ENCODE assay signal across 16 cellular contexts in the genomic region with DNA sequence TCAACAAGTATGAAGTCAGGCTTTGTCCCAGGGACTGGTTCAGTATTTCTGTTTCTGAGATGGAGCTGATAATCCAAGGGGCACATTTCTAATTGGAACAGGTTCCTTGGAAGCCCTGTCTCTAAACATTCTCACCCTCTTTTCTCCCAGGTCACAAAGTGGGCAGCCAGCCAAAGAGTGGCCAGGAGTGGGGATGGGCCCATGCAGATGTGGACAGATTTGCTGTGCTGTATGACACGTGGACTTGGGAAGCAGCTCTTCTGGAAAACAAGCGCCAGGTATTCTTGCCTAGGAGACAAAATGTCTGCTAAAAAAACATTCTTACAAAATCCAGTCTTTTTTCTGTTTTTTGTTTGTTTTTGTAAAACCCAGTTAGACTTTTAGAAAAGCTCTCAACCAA.
DNase-seq lines count a peak whose midpoint lies in the region; ATAC-seq lines count a peak whose summit lies in the region.
"Had no signal": no experiment of that assay in that cellular context is flagged by ENCODE, and none has a peak within 500 bp of the region (broad histone marks: within the 10 kb centered on the region; RNA-seq: fewer than 3 reads in every experiment).

No MANE protein-coding gene starts in this region.

- H3K27me3 ChIP-seq in mesenchymal stem cell (ENCODE audit: control insufficient read depth in 1 of 2, insufficient read depth in 1 of 2, low read length in 2 of 2) (no peaks in the 10 kb centered on the region), subcutaneous abdominal adipose tissue (ENCODE audit: control insufficient read depth in 5 of 5, insufficient read depth in 4 of 5, low read length in 5 of 5) (no peaks in the 10 kb centered on the region)
- H3K27me3 ChIP-seq: MG63 had no signal

- no peak overlapping the region for H3K4ac ChIP-seq in mesenchymal stem cell (ENCODE audit: low read depth in 1 of 2, low read length in 2 of 2)

- no peak overlapping the region for H2BK5ac ChIP-seq in mesenchymal stem cell (ENCODE audit: low read depth, low read length, poor library complexity, severe bottlenecking)

- H3K27me3 Mint-ChIP-seq in activated CD4-positive, alpha-beta T cell treated with anti-CD3 and anti-CD28 coated beads for 36 hours = peaks cover 2% of the 10 kb centered on the region

- H3K23ac ChIP-seq in mesenchymal stem cell (ENCODE audit: low read length in 2 of 2) = no peak overlapping the region

- no peak for ATAC-seq in GM21526 (IDR thresholded peaks at IDR 0.05; ENCODE audit: low FRiP score, unreplicated experiment)
- ATAC-seq in activated CD4-positive, alpha-beta T cell treated with anti-CD3 and anti-CD28 coated beads for 36 hours = no peak

- H3K4me1 Mint-ChIP-seq in activated CD4-positive, alpha-beta T cell treated with anti-CD3 and anti-CD28 coated beads for 36 hours = peaks cover 9% of the 10 kb centered on the region

- H2AK5ac ChIP-seq in mesenchymal stem cell (ENCODE audit: low read length, severe bottlenecking) = no peak overlapping the region

- no peak overlapping the region for H4K91ac ChIP-seq in mesenchymal stem cell (ENCODE audit: low read length)

- H3K36me3 Mint-ChIP-seq in activated CD4-positive, alpha-beta T cell treated with anti-CD3 and anti-CD28 coated beads for 36 hours (ENCODE audit: low read depth) = no peaks in the 10 kb centered on the region

- H3K14ac ChIP-seq in mesenchymal stem cell (ENCODE audit: low read length in 2 of 2) = no peak overlapping the region

- H2BK15ac ChIP-seq in mesenchymal stem cell (ENCODE audit: low read depth, poor library complexity, severe bottlenecking) = no peak overlapping the region

- no peak overlapping the region for H3K18ac ChIP-seq in mesenchymal stem cell (ENCODE audit: low read depth in 1 of 2, low read length in 2 of 2)

- H3K4me1 ChIP-seq in mesenchymal stem cell (ENCODE audit: control insufficient read depth, insufficient read depth, low read depth, low read length) (peaks cover 2% of the 10 kb centered on the region), subcutaneous abdominal adipose tissue (ENCODE audit: control insufficient read depth in 5 of 5, insufficient read depth in 5 of 5, low read length in 5 of 5) (peaks cover 7 to 53% (median 35%) of the 10 kb centered on the region in 5 donors)

- H3K36me3 ChIP-seq in mesenchymal stem cell (ENCODE audit: control insufficient read depth in 1 of 2, insufficient read depth in 2 of 2, low read depth in 1 of 2, low read length in 2 of 2) (no peaks in the 10 kb centered on the region), subcutaneous abdominal adipose tissue (ENCODE audit: control insufficient read depth in 5 of 5, insufficient read depth in 5 of 5, low read length in 5 of 5) (no peaks in the 10 kb centered on the region)
- H3K36me3 ChIP-seq: MG63 had no signal

- no peaks in the 10 kb centered on the region for H3K79me1 ChIP-seq in mesenchymal stem cell (replicated peaks; ENCODE audit: low read length, poor library complexity, severe bottlenecking)

- DNase-seq in SHP77 (lab: John Stamatoyannopoulos, UW) (peak; percentile 13 to 44), SHP77 treated with DMSO at 0.1 percent for 48 hours (lab: John Stamatoyannopoulos, UW) (no peak), NCI-H2029 (lab: John Stamatoyannopoulos, UW) (peak; percentile 26), mesenchymal stem cell (no peak), H4 (ENCODE audit: low spot score) (no peak)
- no peak for DNase-seq in activated CD4-positive, alpha-beta T cell treated with anti-CD3 and anti-CD28 coated beads for 36 hours
- DNase-seq: COR-L47, MG63, NCI-H1092 treated with DMSO at 0.1 percent for 48 hours, NCI-H1694, NCI-H526 treated with DMSO at 0.1 percent for 48 hours, SW 1271 had no signal

- no peak overlapping the region for H2BK120ac ChIP-seq in mesenchymal stem cell (ENCODE audit: low read depth, low read length)

- CTCF ChIA-PET in activated CD4-positive, alpha-beta T cell treated with anti-CD3 and anti-CD28 coated beads for 36 hours (lab: Charles Lee) = interaction anchor here (0.7 to 1.1 kb wide), 3 partner anchors 10 to 149 kb away, joined by 3 to 4 read pairs (median 3); no protein-coding TSS in a partner anchor

- H3K9me3 ChIP-seq in mesenchymal stem cell (ENCODE audit: control insufficient read depth, low read length) (no peaks in the 10 kb centered on the region), subcutaneous abdominal adipose tissue (ENCODE audit: control insufficient read depth in 5 of 5, low read length in 5 of 5) (no peaks in the 10 kb centered on the region)
- H3K9me3 ChIP-seq: MG63 had no signal

- peaks cover 1% of the 10 kb centered on the region for H3K9me3 Mint-ChIP-seq in activated CD4-positive, alpha-beta T cell treated with anti-CD3 and anti-CD28 coated beads for 36 hours (ENCODE audit: low read depth)

- no peak overlapping the region for H3K4me3 ChIP-seq in mesenchymal stem cell (ENCODE audit: insufficient read depth in 1 of 2, low read depth in 1 of 2, low read length in 2 of 2)
- H3K4me3 ChIP-seq in subcutaneous abdominal adipose tissue (ENCODE audit: low read depth in 1 of 5, low read length in 5 of 5) = no peak overlapping the region
- H3K4me3 ChIP-seq: MG63, PC-9 had no signal

- H3K4me3 Mint-ChIP-seq in activated CD4-positive, alpha-beta T cell treated with anti-CD3 and anti-CD28 coated beads for 36 hours = no peak overlapping the region

- no peak overlapping the region for H3K27ac ChIP-seq in mesenchymal stem cell (ENCODE audit: low read length, poor library complexity, severe bottlenecking)
- peak overlapping the region; percentile 99 for H3K27ac ChIP-seq in subcutaneous abdominal adipose tissue (ENCODE audit: low read depth, low read length)
- H3K27ac ChIP-seq: KMS-11, PC-9 had no signal

- no peak overlapping the region for H3K27ac Mint-ChIP-seq in activated CD4-positive, alpha-beta T cell treated with anti-CD3 and anti-CD28 coated beads for 36 hours

- no peak overlapping the region for H2BK12ac ChIP-seq in mesenchymal stem cell (ENCODE audit: low read length in 2 of 2)

- no peak overlapping the region for H3K4me2 ChIP-seq in mesenchymal stem cell (ENCODE audit: low read length, poor library complexity, severe bottlenecking)
- H3K4me2 ChIP-seq: KMS-11, PC-9 had no signal

- intact Hi-C loops in activated CD4-positive, alpha-beta T cell treated with anti-CD3 and anti-CD28 coated beads for 36 hours (cut with DNase I, micrococcal nuclease) = no loop called here

- no peak overlapping the region for H4K8ac ChIP-seq in mesenchymal stem cell (ENCODE audit: low read length)

- H3K9ac ChIP-seq in mesenchymal stem cell (ENCODE audit: low read length) (peak overlapping the region; percentile 66), subcutaneous abdominal adipose tissue (ENCODE audit: low read length in 5 of 5) (no peak overlapping the region)
- H3K9ac ChIP-seq: KMS-11 had no signal

- POLR2A ChIA-PET in activated CD4-positive, alpha-beta T cell treated with anti-CD3 and anti-CD28 coated beads for 36 hours (lab: Charles Lee) = interaction anchor here (0.7 kb wide), 1 partner anchor 233 kb away, joined by 3 read pairs; no protein-coding TSS in a partner anchor

- H2AFZ ChIP-seq in mesenchymal stem cell (ENCODE audit: low read depth, low read length) = no peak overlapping the region
- H2AFZ ChIP-seq: PC-9 had no signal

- WGBS in mesenchymal stem cell = 100% methylated on average over 1 of the region's 2 CpGs

Comparison
In these comparisons a context has a peak if more than half of its experiments do, and no peak if none do; other contexts are left out.
1. DNase-seq: peak in SHP77 (2 of 2) and NCI-H2029 (single experiment); none in SHP77 treated with DMSO at 0.1 percent for 48 hours (single experiment), mesenchymal stem cell (single experiment), H4 (single experiment) and activated CD4-positive, alpha-beta T cell treated with anti-CD3 and anti-CD28 coated beads for 36 hours (single experiment).